In the genomic region with DNA sequence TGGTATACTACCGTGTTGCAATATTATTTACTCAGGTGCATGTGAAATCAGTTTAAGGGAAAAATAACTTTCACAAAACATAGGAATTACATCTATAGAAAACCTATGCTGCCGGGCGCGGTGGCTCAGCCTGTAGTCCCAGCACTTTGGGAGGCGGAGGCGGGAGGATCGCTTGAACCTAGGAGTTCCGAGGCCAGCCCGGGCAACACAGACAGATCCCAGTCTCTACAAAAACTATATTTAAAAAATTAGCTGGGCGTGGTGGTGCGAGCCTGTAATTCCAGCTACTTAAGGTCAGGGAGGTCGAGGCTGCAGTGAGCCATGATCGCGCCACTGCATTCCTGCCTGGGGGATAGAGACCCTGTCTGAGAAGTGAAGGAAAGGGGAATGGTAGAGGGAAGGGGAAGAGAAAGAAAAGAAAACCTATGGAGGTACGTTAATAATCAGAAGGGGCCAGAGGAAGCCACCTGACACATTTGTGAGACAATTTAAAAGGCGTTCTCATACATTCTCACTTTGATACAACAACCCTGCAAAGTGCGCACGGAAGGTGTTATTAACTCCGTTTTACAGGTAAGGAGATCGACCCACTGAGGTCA, we compare ENCODE assay signal across 8 cellular contexts. TPM values are rescaled to one million over a fixed set of nuclear protein-coding genes. Genes with fewer than 3 reads are reported as not detected.
A peak's percentile ranks its signal among the peaks of the same experiment; 100 is the strongest.
DNase-seq lines count a peak whose midpoint lies in the region; ATAC-seq, FAIRE-seq and TF ChIP-seq lines count a peak whose summit lies in the region.

No MANE protein-coding gene starts in this region.

- peaks cover 1% of the 10 kb centered on the region for H3K36me3 ChIP-seq in CD8-positive, alpha-beta T cell (ENCODE audit: insufficient read depth, low read length)
- peaks cover 22% of the 10 kb centered on the region for H3K36me3 ChIP-seq in OCI-LY3 (replicated peaks; ENCODE audit: low read depth, low read length)
- no peaks in the 10 kb centered on the region for H3K36me3 ChIP-seq in neural progenitor cell

- CTCF ChIA-PET in CD8-positive, alpha-beta T cell (lab: Charles Lee) = interaction anchor here (0.9 kb wide), 1 partner anchor 16 kb away, joined by 3 read pairs; no protein-coding TSS in a partner anchor

- no peaks in the 10 kb centered on the region for H3K27me3 Mint-ChIP-seq in CD8-positive, alpha-beta T cell (ENCODE audit: low read depth)
- peaks cover 12% of the 10 kb centered on the region for H3K27me3 Mint-ChIP-seq in neural progenitor cell (ENCODE audit: insufficient read depth, low read depth)

- peaks cover 27% of the 10 kb centered on the region for H3K36me3 Mint-ChIP-seq in CD8-positive, alpha-beta T cell
- peaks cover 3% of the 10 kb centered on the region for H3K36me3 Mint-ChIP-seq in neural progenitor cell

- ATAC-seq in CD8-positive, alpha-beta T cell = no peak
- ATAC-seq in HG02798 (IDR thresholded peaks at IDR 0.05; ENCODE audit: poor library complexity, unreplicated experiment) = no peak

- peaks cover 21% of the 10 kb centered on the region for H3K4me1 Mint-ChIP-seq in CD8-positive, alpha-beta T cell (ENCODE audit: low read depth)
- peaks cover 12% of the 10 kb centered on the region for H3K4me1 Mint-ChIP-seq in neural progenitor cell

- H3K4me2 ChIP-seq in OCI-LY3 (ENCODE audit: low read length) = peak overlapping the region; percentile 90
- H3K4me2 ChIP-seq in neural progenitor cell = peak overlapping the region; percentile 92

- peak overlapping the region; percentile 94 for H3K4me3 Mint-ChIP-seq in CD8-positive, alpha-beta T cell
- peak overlapping the region; percentile 88 for H3K4me3 Mint-ChIP-seq in neural progenitor cell

- H3K9me3 ChIP-seq in CD8-positive, alpha-beta T cell (ENCODE audit: low read length) = no peaks in the 10 kb centered on the region
- H3K9me3 ChIP-seq in OCI-LY3 (ENCODE audit: insufficient read depth, low read length) = no peaks in the 10 kb centered on the region
- no peaks in the 10 kb centered on the region for H3K9me3 ChIP-seq in neural progenitor cell (ENCODE audit: low read depth)

- H3F3A ChIP-seq in neural progenitor cell (ENCODE audit: low read depth) = peaks cover 13% of the 10 kb centered on the region

- no peak for TF ChIP-seq CTCF in CD8-positive, alpha-beta T cell (IDR thresholded peaks at IDR 0.05)
- no peak for TF ChIP-seq CTCF in OCI-LY3 (IDR thresholded peaks at IDR 0.05; ENCODE audit: low read depth, low read length)
- TF ChIP-seq CTCF in neural progenitor cell (IDR thresholded peaks at IDR 0.05) = no peak

- peaks cover 2% of the 10 kb centered on the region for H3K9me3 Mint-ChIP-seq in CD8-positive, alpha-beta T cell
- peaks cover 8% of the 10 kb centered on the region for H3K9me3 Mint-ChIP-seq in neural progenitor cell

- POLR2A ChIA-PET in CD8-positive, alpha-beta T cell (lab: Charles Lee) = interaction anchor here (1.3 to 1.5 kb wide), 2 partner anchors 10 to 26 kb away, joined by 5 to 9 read pairs; a partner anchor contains a TSS

- no peak for DNase-seq in CD8-positive, alpha-beta T cell
- DNase-seq in epithelial cell of prostate (ENCODE audit: low read depth, low spot score) (no peak), neural progenitor cell (ENCODE audit: low spot score) (peak; percentile 7), DMS114 treated with DMSO at 0.1 percent for 48 hours (lab: John Stamatoyannopoulos, UW; ENCODE audit: unreplicated experiment) (no peak), activated gamma-delta T cell (lab: John Stamatoyannopoulos, UW) (no peak), GM19239 (ENCODE audit: insufficient read length, low spot score) (no peak)

- H4K20me1 ChIP-seq in OCI-LY3 (ENCODE audit: insufficient read depth, low read length) (peaks cover 14% of the 10 kb centered on the region), neural progenitor cell (ENCODE audit: low read depth) (no peaks in the 10 kb centered on the region)

- H3K27me3 ChIP-seq in CD8-positive, alpha-beta T cell (ENCODE audit: insufficient read depth, low read length) = no peaks in the 10 kb centered on the region
- H3K27me3 ChIP-seq in OCI-LY3 (ENCODE audit: low read depth, low read length) = no peaks in the 10 kb centered on the region
- peaks cover 36% of the 10 kb centered on the region for H3K27me3 ChIP-seq in neural progenitor cell

- H3K4me3 ChIP-seq in CD8-positive, alpha-beta T cell (ENCODE audit: low read depth, low read length) = peak overlapping the region; percentile 83
- peak overlapping the region; percentile 82 for H3K4me3 ChIP-seq in OCI-LY3 (ENCODE audit: low read length)
- H3K4me3 ChIP-seq in neural progenitor cell = peak overlapping the region; percentile 83

- peaks cover 9% of the 10 kb centered on the region for H3K4me1 ChIP-seq in CD8-positive, alpha-beta T cell (ENCODE audit: insufficient read depth, low read length)
- H3K4me1 ChIP-seq in OCI-LY3 (ENCODE audit: low read length) = peaks cover 14% of the 10 kb centered on the region
- H3K4me1 ChIP-seq in neural progenitor cell = peaks cover 11% of the 10 kb centered on the region

- H3K9ac ChIP-seq in OCI-LY3 (ENCODE audit: low read length) (peak overlapping the region; percentile 90), neural progenitor cell (no peak overlapping the region)

- peak overlapping the region; percentile 86 for H3K27ac Mint-ChIP-seq in CD8-positive, alpha-beta T cell
- H3K27ac Mint-ChIP-seq in neural progenitor cell = peak overlapping the region; percentile 33

- H3K79me2 ChIP-seq in OCI-LY3 (ENCODE audit: low read length) (peaks cover 27% of the 10 kb centered on the region), neural progenitor cell (ENCODE audit: low read depth) (no peaks in the 10 kb centered on the region)

- peak overlapping the region; percentile 66 for H3K27ac ChIP-seq in CD8-positive, alpha-beta T cell (ENCODE audit: low read depth, low read length)
- H3K27ac ChIP-seq in OCI-LY3 (ENCODE audit: low read length) (peak overlapping the region; percentile 67), epithelial cell of prostate (peak overlapping the region; percentile 64), neural progenitor cell (no peak overlapping the region)

- intact Hi-C loops in CD8-positive, alpha-beta T cell (cut with DNase I, micrococcal nuclease) = loop anchor here (1.0 to 10.0 kb wide), 3 partner anchors 27 to 202 kb away; a partner anchor contains a TSS

- no peak for FAIRE-seq in GM19239 (lab: Jason Lieb, UNC)

- H2AFZ ChIP-seq in OCI-LY3 (ENCODE audit: low read depth, low read length) (peak overlapping the region; percentile 95), neural progenitor cell (replicated peaks) (peak overlapping the region; percentile 94)

RNA-seq across cellular contexts. Expression of a gene that starts 0.5 kb away (rescaled TPM):
- 10 to 100 TPM; 23.0 to 25.5 TPM for total RNA-seq in CD8-positive, alpha-beta T cell
- total RNA-seq in neural progenitor cell (ENCODE audit: low replicate concordance) = 6.9 and 11.9 TPM in 2 replicates

RNA-seq across cellular contexts. Expression of a gene that starts 27.1 kb away (rescaled TPM):
- total RNA-seq in CD8-positive, alpha-beta T cell = 10 to 100 TPM; 53.4 to 54.3 TPM
- total RNA-seq in neural progenitor cell (ENCODE audit: low replicate concordance) = 26.0 and 33.2 TPM in 2 replicates

RNA-seq across cellular contexts. Expression of a gene that starts 52.3 kb away (rescaled TPM):
- 10 to 100 TPM; 80.3 to 81.1 TPM for total RNA-seq in CD8-positive, alpha-beta T cell
- total RNA-seq in neural progenitor cell (ENCODE audit: low replicate concordance) = 43.1 and 44.3 TPM in 2 replicates
